8 cellular contexts compared by ENCODE assay signal in the genomic region with DNA sequence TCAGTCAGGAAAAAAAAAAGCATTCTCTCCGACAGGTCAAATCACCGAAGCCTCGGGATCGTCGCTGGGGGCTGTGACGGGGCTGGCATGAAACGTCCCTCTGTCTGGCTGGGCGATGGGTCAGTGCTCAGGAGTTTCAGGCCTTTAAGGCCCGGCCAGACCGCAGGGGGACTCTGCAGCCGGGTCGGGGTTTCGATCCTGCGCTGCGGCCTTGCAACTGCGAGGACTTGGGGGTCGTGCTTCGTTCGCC. TPM values are rescaled to one million over a fixed set of nuclear protein-coding genes. Genes with fewer than 3 reads are reported as not detected.
A peak's percentile ranks its signal among the peaks of the same experiment; 100 is the strongest.
DNase-seq lines count a peak whose midpoint lies in the region; ATAC-seq and TF ChIP-seq lines count a peak whose summit lies in the region.

No MANE protein-coding gene starts in this region.

- H3K36me3 ChIP-seq in BJ (ENCODE audit: control insufficient read depth, insufficient read depth, low read length) (no peaks in the 10 kb centered on the region), KMS-11 (ENCODE audit: insufficient read depth) (no peaks in the 10 kb centered on the region), neural cell (ENCODE audit: insufficient read depth, low read length) (no peaks in the 10 kb centered on the region)

- H4K20me1 ChIP-seq in KMS-11 (ENCODE audit: insufficient read depth) (no peaks in the 10 kb centered on the region), neural cell (ENCODE audit: insufficient read depth) (no peaks in the 10 kb centered on the region)

- no peaks in the 10 kb centered on the region for H3K9me3 Mint-ChIP-seq in dendritic cell treated with granulocyte-macrophage colony-stimulating factor and Interleukin-4, amounts not matched to agents 40 ng/mL and 50 ng/mL, for 4 days

- DNase-seq in BJ (ENCODE audit: low read depth) (no peak), inferior parietal cortex (ENCODE audit: extremely low spot score) (no peak), NOMO-1 treated with dmso at 0.1 percent for 144 hours (lab: John Stamatoyannopoulos, UW; ENCODE audit: unreplicated experiment) (no peak)
- DNase-seq in stimulated activated CD4-positive, alpha-beta T cell treated with anti-CD3 and anti-CD28 coated beads, Interleukin-2, amount 100 ng/mL, for 24 hours: no peak

- no peaks in the 10 kb centered on the region for H3K9me2 ChIP-seq in neural cell (ENCODE audit: insufficient read depth, low read length)

- no peaks in the 10 kb centered on the region for H3K36me3 Mint-ChIP-seq in dendritic cell treated with granulocyte-macrophage colony-stimulating factor and Interleukin-4, amounts not matched to agents 40 ng/mL and 50 ng/mL, for 4 days (ENCODE audit: low read depth)

- no peaks in the 10 kb centered on the region for H3F3A ChIP-seq in neural cell (ENCODE audit: insufficient read depth, low read length, poor library complexity, severe bottlenecking)

- H3K27ac Mint-ChIP-seq in dendritic cell treated with granulocyte-macrophage colony-stimulating factor and Interleukin-4, amounts not matched to agents 40 ng/mL and 50 ng/mL, for 4 days: peak overlapping the region; percentile 89

- peaks cover 23% of the 10 kb centered on the region for H3K4me1 ChIP-seq in KMS-11 (ENCODE audit: low read depth, poor library complexity, severe bottlenecking)

- CTCF ChIA-PET in BJ (lab: Yijun Ruan, JAX): no interaction called here

- H3K4me3 ChIP-seq in BJ (ENCODE audit: low read depth, low read length): peak overlapping the region; percentile 85
- H3K4me3 ChIP-seq in KMS-11 (IDR thresholded peaks at IDR 0.05; ENCODE audit: insufficient read depth, low read depth, low read length): no peak overlapping the region
- H3K4me3 ChIP-seq in neural cell (ENCODE audit: low read length): peak overlapping the region; percentile 71

- intact Hi-C loops in dendritic cell treated with granulocyte-macrophage colony-stimulating factor and Interleukin-4, amounts not matched to agents 40 ng/mL and 50 ng/mL, for 4 days (cut with micrococcal nuclease): no loop called here

- H2AFZ ChIP-seq in KMS-11 (ENCODE audit: low read depth) (peak overlapping the region; percentile 99), neural cell (ENCODE audit: low read depth, low read length) (peak overlapping the region; percentile 51)

- TF ChIP-seq CTCF in BJ (IDR thresholded peaks at IDR 0.05; ENCODE audit: insufficient read depth, low read depth, low read length): no peak
- TF ChIP-seq CTCF in KMS-11 (conservative IDR thresholded peaks at IDR 0.05; ENCODE audit: low read depth, low read length): no peak
- TF ChIP-seq CTCF in neural cell (IDR thresholded peaks at IDR 0.05; ENCODE audit: poor library complexity, severe bottlenecking): no peak

- H3K27me3 ChIP-seq in BJ (ENCODE audit: control insufficient read depth, insufficient read depth, low read length) (no peaks in the 10 kb centered on the region; the same call in 1 of the 2 replicates), KMS-11 (ENCODE audit: insufficient read depth, low read depth) (peaks cover 8% of the 10 kb centered on the region; the same call in 1 of the 2 replicates), neural cell (ENCODE audit: insufficient read depth, low read depth, low read length) (no peaks in the 10 kb centered on the region)

- no peak for ATAC-seq in HG02852 (IDR thresholded peaks at IDR 0.05; ENCODE audit: unreplicated experiment)

- POLR2A ChIA-PET in BJ (lab: Charles Lee): no interaction called here

- H3K27me3 Mint-ChIP-seq in dendritic cell treated with granulocyte-macrophage colony-stimulating factor and Interleukin-4, amounts not matched to agents 40 ng/mL and 50 ng/mL, for 4 days: peaks cover 12% of the 10 kb centered on the region

- H3K27ac ChIP-seq in KMS-11 (no peak overlapping the region), neural cell (ENCODE audit: low read length) (peak overlapping the region; percentile 55)

- H3K4me1 Mint-ChIP-seq in dendritic cell treated with granulocyte-macrophage colony-stimulating factor and Interleukin-4, amounts not matched to agents 40 ng/mL and 50 ng/mL, for 4 days (ENCODE audit: low read depth): peaks cover 39% of the 10 kb centered on the region

- peak overlapping the region; percentile 82 for H3K4me3 Mint-ChIP-seq in dendritic cell treated with granulocyte-macrophage colony-stimulating factor and Interleukin-4, amounts not matched to agents 40 ng/mL and 50 ng/mL, for 4 days

- no peak for TF ChIP-seq EP300 in neural cell (conservative IDR thresholded peaks at IDR 0.05; ENCODE audit: poor library complexity, severe bottlenecking)

- TF ChIP-seq RAD21 in neural cell (conservative IDR thresholded peaks at IDR 0.05): no peak

- H3K79me2 ChIP-seq in KMS-11 (ENCODE audit: insufficient read depth, low read depth) (no peaks in the 10 kb centered on the region), neural cell (replicated peaks; ENCODE audit: insufficient read depth, low read length) (no peaks in the 10 kb centered on the region)

- H3K4me2 ChIP-seq in KMS-11 (peak overlapping the region; percentile 98), neural cell (ENCODE audit: low read length) (peak overlapping the region; percentile 78)

- H3K9ac ChIP-seq in KMS-11 (peak overlapping the region; percentile 46), neural cell (ENCODE audit: low read length) (peak overlapping the region; percentile 72)

- H3K9me3 ChIP-seq in neural cell (ENCODE audit: low read length): no peaks in the 10 kb centered on the region

TF ChIP-seq in neural cell, 6 proteins besides CTCF, POLR2A, EP300 and RAD21:
- no peak for TF ChIP-seq MXI1 (conservative IDR thresholded peaks at IDR 0.05; ENCODE audit: poor library complexity, severe bottlenecking)
TF ChIP-seq in neural cell: peak in this region for 0.

RNA-seq across cellular contexts. Expression of gene CROCC, which starts 8.2 kb away (rescaled TPM):
- polyA plus RNA-seq in BJ (2011; rRNA removed) (7.2 and 12.1 TPM in 2 replicates), neural cell (23.6 and 26.3 TPM in 2 replicates)
- 4.6 and 5.9 TPM in 2 replicates for polyA minus RNA-seq in BJ (2011; rRNA and poly(A)+ RNA removed)
- 17.8 and 21.2 TPM in 2 replicates for polyA minus RNA-seq in neural cell

RNA-seq across cellular contexts. Expression of gene RNU1-2, which starts 17.8 kb away (rescaled TPM):
- not detected in 2 replicates for polyA plus RNA-seq in BJ (2011; rRNA removed)
- 55,674 and 68,724 TPM in 2 replicates for polyA minus RNA-seq in BJ (2011; rRNA and poly(A)+ RNA removed)
- under 0.01 TPM in 1 of 2 replicates, not detected in the other for polyA plus RNA-seq in neural cell
- polyA minus RNA-seq in neural cell: under 0.01 TPM in 2 replicates
